ENCODE assay signal across 1 cellular context in the genomic region with DNA sequence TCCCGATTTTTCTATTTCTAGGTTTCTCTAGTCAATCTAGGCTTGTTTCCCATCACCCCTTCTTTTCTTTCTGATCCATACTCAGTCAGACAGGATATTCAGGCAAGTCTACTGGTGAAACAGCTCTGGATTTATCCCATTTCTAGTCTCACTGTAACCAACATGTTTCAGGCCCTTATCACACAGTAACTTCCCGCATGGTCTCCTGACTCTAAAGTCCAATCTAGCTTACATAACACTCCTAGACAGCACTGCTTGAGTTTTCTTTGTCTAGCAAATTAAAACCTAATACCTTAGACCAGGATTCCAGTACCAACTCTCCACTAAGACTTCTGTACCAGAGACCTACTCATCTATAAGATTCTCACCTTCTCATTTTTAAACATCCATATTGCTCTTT.
A peak's percentile ranks its signal among the peaks of the same experiment; 100 is the strongest.
TF ChIP-seq lines count a peak whose summit lies in the region.

No MANE protein-coding gene starts in this region.

TF ChIP-seq in HepG2, 621 proteins besides CTCF, POLR2A, EP300 and RAD21:
- TF ChIP-seq BCL6 (CRISPR knock-in tag; IDR thresholded peaks at IDR 0.05) (peak; percentile 64), HNF4A (CRISPR knock-in tag; IDR thresholded peaks at IDR 0.05) (peak; percentile 58)
TF ChIP-seq in HepG2: peak in this region for 2; not testable (repeated sequence) for 619.
